28 cellular contexts compared by ENCODE assay signal in genomic region chr10:130472236-130472635, GRCh38.
"Had no signal": no experiment of that assay in that cellular context is flagged by ENCODE, and none has a peak within 500 bp of the region (broad histone marks: within the 10 kb centered on the region; RNA-seq: fewer than 3 reads in every experiment).

No MANE protein-coding gene starts in this region.

- H3K4me3 Mint-ChIP-seq: mesothelial cell of epicardium; naive B cell; natural killer cell; nephron progenitor cell; stimulated activated naive B cell treated with anti-CD40 and anti-IgM and Interleukin-4, amounts not matched to agents 10 μg/mL and 1 μg/mL and 100 μg/mL, for 72 hours had no signal

- H3K27me3 ChIP-seq: ovary, right atrium auricular region, right lobe of liver, testis, thyroid gland, transverse colon, upper lobe of left lung, vagina had no signal

- H3K4me1 Mint-ChIP-seq: mesothelial cell of epicardium; naive B cell; natural killer cell; stimulated activated naive B cell treated with anti-CD40 and anti-IgM and Interleukin-4, amounts not matched to agents 10 μg/mL and 1 μg/mL and 100 μg/mL, for 72 hours had no signal

- H3K36me3 Mint-ChIP-seq: mesothelial cell of epicardium; natural killer cell; stimulated activated naive B cell treated with anti-CD40 and anti-IgM and Interleukin-4, amounts not matched to agents 10 μg/mL and 1 μg/mL and 100 μg/mL, for 72 hours had no signal

- H3K36me3 ChIP-seq: left lung, lower lobe of right lung, ovary, right atrium auricular region, right lobe of liver, stomach, thyroid gland, transverse colon, upper lobe of left lung, vagina had no signal

- ATAC-seq: left colon; left lung; lower lobe of right lung; natural killer cell; right lobe of liver; stimulated activated naive B cell treated with anti-CD40 and anti-IgM and Interleukin-4, amounts not matched to agents 10 μg/mL and 1 μg/mL and 100 μg/mL, for 72 hours; stimulated activated naive CD8-positive, alpha-beta T cell treated with anti-CD3 and anti-CD28 coated beads, Interleukin-15, Interleukin-2, amounts not matched to agents 100 U/mL and 50 U/mL, for 24 hours had no signal

- H3K27me3 Mint-ChIP-seq: stimulated activated naive B cell treated with anti-CD40 and anti-IgM and Interleukin-4, amounts not matched to agents 10 μg/mL and 1 μg/mL and 100 μg/mL, for 72 hours had no signal

- DNase-seq: hypothalamus; kidney glomerular epithelial cell; left colon; left lung; lower lobe of right lung; mammary epithelial cell; mesenchymal stem cell; naive B cell; natural killer cell; nephron progenitor cell; ovary; stimulated activated CD4-positive, alpha-beta T cell treated with anti-CD3 and anti-CD28 coated beads, Interleukin-12 subunit alpha, Interleukin-12 subunit beta, amount 100 ng/mL, for 4 hours; stimulated activated CD4-positive, alpha-beta T cell treated with anti-CD3 and anti-CD28 coated beads, Interleukin-15, amount 100 ng/mL, for 24 hours; stimulated activated CD4-positive, alpha-beta T cell treated with anti-CD3 and anti-CD28 coated beads, Interleukin-2, amount 100 ng/mL, for 24 hours; stimulated activated CD4-positive, alpha-beta T cell treated with anti-CD3 and anti-CD28 coated beads, Interleukin-4, amount 100 ng/mL, for 1 hour; stimulated activated naive B cell treated with anti-CD40 and anti-IgM and Interleukin-4, amounts not matched to agents 10 μg/mL and 1 μg/mL and 100 μg/mL, for 72 hours; stimulated activated naive CD8-positive, alpha-beta T cell treated with anti-CD3 and anti-CD28 coated beads, Interleukin-15, Interleukin-2, amounts not matched to agents 100 U/mL and 50 U/mL, for 24 hours; stomach; testis; thyroid gland; transverse colon had no signal

- H3K27ac ChIP-seq: left lung, lower lobe of right lung, ovary, right atrium auricular region, right lobe of liver, skin epidermis, stomach, testis, thyroid gland, transverse colon, upper lobe of left lung, vagina had no signal

- H3K27ac Mint-ChIP-seq: mesothelial cell of epicardium; naive B cell; natural killer cell; nephron progenitor cell; progenitor cell of endocrine pancreas; stimulated activated naive B cell treated with anti-CD40 and anti-IgM and Interleukin-4, amounts not matched to agents 10 μg/mL and 1 μg/mL and 100 μg/mL, for 72 hours had no signal

- H3K4me3 ChIP-seq: left lung, lower lobe of right lung, ovary, right atrium auricular region, right lobe of liver, skin epidermis, stomach, testis, thyroid gland, transverse colon, upper lobe of left lung, vagina had no signal

- H3K4me1 ChIP-seq: left lung, lower lobe of right lung, right atrium auricular region, right lobe of liver, stomach, testis, thyroid gland, transverse colon, upper lobe of left lung, vagina had no signal

- H3K9me3 ChIP-seq: lower lobe of right lung, right lobe of liver, testis, thyroid gland, transverse colon, vagina had no signal
